Comparison of ENCODE assay signal across 9 cellular contexts in the genomic region with DNA sequence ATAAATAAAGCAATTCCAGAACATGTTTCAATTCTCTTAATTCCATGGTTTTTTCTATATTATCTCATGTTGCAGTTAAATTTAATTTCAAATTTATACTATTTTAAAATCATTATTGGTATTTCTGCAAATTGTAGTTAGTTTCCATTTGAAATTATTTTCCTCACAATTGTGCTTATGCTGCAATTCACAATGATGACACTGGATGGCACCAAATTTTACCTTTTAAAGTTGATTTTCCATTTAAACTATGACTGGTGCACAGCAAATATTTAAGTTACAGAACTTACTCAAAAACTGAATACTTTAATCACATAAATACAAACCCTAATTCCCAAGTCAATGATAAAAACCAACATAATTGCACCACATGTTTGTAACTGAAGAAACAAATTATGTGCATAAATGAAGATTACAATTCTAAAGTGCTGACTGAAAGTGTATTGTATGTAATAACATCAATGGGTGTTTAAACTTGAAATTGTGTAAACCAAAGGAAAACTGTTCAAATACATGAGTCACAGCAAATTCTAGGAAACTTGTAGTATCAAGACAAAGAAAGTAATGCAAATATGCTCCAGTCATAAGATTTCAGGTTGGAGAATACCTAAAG.
DNase-seq lines count a peak whose midpoint lies in the region; ATAC-seq, FAIRE-seq and TF ChIP-seq lines count a peak whose summit lies in the region.
"Had no signal": no experiment of that assay in that cellular context is flagged by ENCODE, and none has a peak within 500 bp of the region (broad histone marks: within the 10 kb centered on the region; RNA-seq: fewer than 3 reads in every experiment).

No MANE protein-coding gene starts in this region.

- H3K36me3 Mint-ChIP-seq in T-helper 17 cell (ENCODE audit: low read depth) = no peaks in the 10 kb centered on the region

- no peak overlapping the region for H3K4me3 ChIP-seq in dorsolateral prefrontal cortex
- no peak overlapping the region for H3K4me3 ChIP-seq in psoas muscle

- peak; percentile 98 for FAIRE-seq in A204.1 (lab: Jason Lieb, UNC)

- H3K27ac ChIP-seq in dorsolateral prefrontal cortex (no peak overlapping the region), psoas muscle (no peak overlapping the region)

- H3K9me3 ChIP-seq in psoas muscle = no peaks in the 10 kb centered on the region
- no peaks in the 10 kb centered on the region for H3K9me3 ChIP-seq in T-helper 17 cell (ENCODE audit: control insufficient read depth, low read length, poor library complexity, severe bottlenecking)

- no peaks in the 10 kb centered on the region for H3K27me3 Mint-ChIP-seq in T-helper 17 cell
- H3K27me3 Mint-ChIP-seq: dendritic cell treated with granulocyte-macrophage colony-stimulating factor and Interleukin-4, amounts not matched to agents 40 ng/mL and 50 ng/mL, for 4 days had no signal

- no peak overlapping the region for H3K27ac Mint-ChIP-seq in T-helper 17 cell
- H3K27ac Mint-ChIP-seq: dendritic cell treated with granulocyte-macrophage colony-stimulating factor and Interleukin-4, amounts not matched to agents 40 ng/mL and 50 ng/mL, for 4 days had no signal

- H3K4me3 Mint-ChIP-seq in T-helper 17 cell = no peak overlapping the region
- H3K4me3 Mint-ChIP-seq: dendritic cell treated with granulocyte-macrophage colony-stimulating factor and Interleukin-4, amounts not matched to agents 40 ng/mL and 50 ng/mL, for 4 days had no signal

- H3K4me1 Mint-ChIP-seq in T-helper 17 cell = no peaks in the 10 kb centered on the region

- DNase-seq in NCI-H2171 treated with DMSO at 0.1 percent for 48 hours (lab: John Stamatoyannopoulos, UW) (peak; percentile 35), dorsolateral prefrontal cortex (no peak), psoas muscle (no peak), T-helper 17 cell (no peak), HuH-7.5 (ENCODE audit: low spot score) (no peak)

- TF ChIP-seq CTCF in dorsolateral prefrontal cortex (IDR thresholded peaks at IDR 0.05 in 54 of 56, conservative IDR thresholded peaks at IDR 0.05 in 2 of 56; ENCODE audit: low read depth in 1 of 56, partially characterized antibody in 56 of 56) (peak; percentile 56 to 88 (median 74)), psoas muscle (IDR thresholded peaks at IDR 0.05) (peak; percentile 67)

- ATAC-seq in GM18502 (IDR thresholded peaks at IDR 0.05; ENCODE audit: poor library complexity, unreplicated experiment) = peak; percentile 56
- no peak for ATAC-seq in psoas muscle
- no peak for ATAC-seq in GM18870 (IDR thresholded peaks at IDR 0.05; ENCODE audit: unreplicated experiment)
- ATAC-seq in T-helper 17 cell = no peak

- H3K4me1 ChIP-seq in psoas muscle = no peaks in the 10 kb centered on the region

- peaks cover 0 to 8% (median 0%) of the 10 kb centered on the region in 45 donors for H3K27me3 ChIP-seq in dorsolateral prefrontal cortex
- no peaks in the 10 kb centered on the region for H3K27me3 ChIP-seq in psoas muscle (ENCODE audit: insufficient read depth in 3 of 3, low read length in 2 of 3)

- no peaks in the 10 kb centered on the region for H3K36me3 ChIP-seq in psoas muscle (ENCODE audit: insufficient read depth in 1 of 2, low read depth in 1 of 2)

- intact Hi-C loops in dorsolateral prefrontal cortex (cut with DNase I) = loop anchor here in 1 of 2 donors (5.0 kb wide), 1 partner anchor 313 kb away; no protein-coding TSS in a partner anchor
- intact Hi-C loops in psoas muscle (cut with DNase I) = loop anchor here in 1 of 2 donors (2.0 kb wide), 1 partner anchor 313 kb away; no protein-coding TSS in a partner anchor
